Comparison of ENCODE assay signal across 22 cellular contexts in genomic region chr15:67885848-67886247, GRCh38. TPM values are rescaled to one million over a fixed set of nuclear protein-coding genes. Genes with fewer than 3 reads are reported as not detected.
"Had no signal": no experiment of that assay in that cellular context is flagged by ENCODE, and none has a peak within 500 bp of the region (broad histone marks: within the 10 kb centered on the region; RNA-seq: fewer than 3 reads in every experiment).

No MANE protein-coding gene starts in this region.

- H3K36me3 ChIP-seq: adrenal gland, prostate gland had no signal

- H3K27me3 ChIP-seq: adrenal gland, foreskin keratinocyte had no signal

- H3K9me3 Mint-ChIP-seq: neural crest cell had no signal

- H3K27ac Mint-ChIP-seq: activated CD4-positive, alpha-beta T cell treated with anti-CD3 and anti-CD28 coated beads, Interleukin-2, amount 10 ng/mL, durations not matched to agents 24 days and 14 days; stimulated activated naive CD8-positive, alpha-beta T cell treated with anti-CD3 and anti-CD28 coated beads, Interleukin-15, amount 100 ng/mL, for 72 hours; T-helper 2 cell treated with Interferon-gamma antibody and Interleukin-4, amounts not matched to agents 5 μg/mL and 100 μg/mL, for 36 hours had no signal

- H3K9me3 ChIP-seq: adrenal gland, prostate gland had no signal

- ATAC-seq: foreskin keratinocyte; left cardiac atrium; right cardiac atrium; stimulated activated naive CD8-positive, alpha-beta T cell treated with anti-CD3 and anti-CD28 coated beads, Interleukin-15, amount 100 ng/mL, for 72 hours had no signal

- H3K27ac ChIP-seq: foreskin keratinocyte had no signal

- H3K27me3 Mint-ChIP-seq: type B pancreatic cell had no signal

- DNase-seq: activated CD4-positive, alpha-beta T cell treated with anti-CD3 and anti-CD28 coated beads, Interleukin-2, amount 10 ng/mL, durations not matched to agents 24 days and 14 days; activated CD4-positive, CD25-positive, alpha-beta regulatory T cell; activated CD8-positive, alpha-beta memory T cell treated with anti-CD3 and anti-CD28 coated beads, Interleukin-2, amount 50 U/mL, for 48 hours; activated effector memory CD4-positive, alpha-beta T cell treated with anti-CD3 and anti-CD28 coated beads, Interleukin-2, amount 50 U/mL, for 16 hours; activated naive CD4-positive, alpha-beta T cell treated with anti-CD3 and anti-CD28 coated beads, Interleukin-2, amount 50 U/mL, for 16 hours; activated T-cell treated with anti-CD3 and anti-CD28 coated beads, Interleukin-2, amount 50 U/mL, for 48 hours; adrenal gland; foreskin keratinocyte; hippocampal formation; left cardiac atrium; right cardiac atrium; stimulated activated naive CD8-positive, alpha-beta T cell treated with anti-CD3 and anti-CD28 coated beads, Interleukin-15, amount 100 ng/mL, for 72 hours had no signal

RNA-seq across cellular contexts. Expression of gene RNU6-1, which starts 46.0 kb away (rescaled TPM):
- total RNA-seq: activated CD4-positive, alpha-beta T cell treated with anti-CD3 and anti-CD28 coated beads, Interleukin-2, amount 10 ng/mL, durations not matched to agents 24 days and 14 days; adrenal gland; epithelial cell of proximal tubule; fibroblast of lung; foreskin keratinocyte; left cardiac atrium; lower leg skin; neural crest cell; osteoblast; prostate gland; right cardiac atrium; skeletal muscle tissue; temporal lobe had no signal
- polyA plus RNA-seq: adrenal gland, fibroblast of lung, foreskin keratinocyte, right cardiac atrium had no signal
